ENCODE assay signal across 17 cellular contexts in the genomic region with DNA sequence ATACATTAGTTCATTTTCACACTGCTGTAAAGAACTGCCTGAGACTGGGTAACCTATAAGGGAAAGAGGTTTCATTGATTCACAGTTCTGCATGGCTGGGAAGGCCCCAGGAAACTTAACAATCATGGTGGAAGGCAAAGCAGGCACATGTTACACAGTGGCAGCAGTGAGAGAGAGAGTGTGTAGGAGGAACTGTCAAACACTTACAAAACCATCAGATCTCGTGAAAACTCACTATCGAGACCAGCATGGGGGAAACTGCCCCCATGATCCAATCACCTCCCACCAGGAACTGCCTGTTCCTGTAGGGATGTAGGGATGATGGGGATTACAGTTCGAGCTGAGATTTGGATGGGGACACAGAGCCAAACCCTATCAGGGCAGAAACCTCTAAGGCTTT. TPM values are rescaled to one million over a fixed set of nuclear protein-coding genes. Genes with fewer than 3 reads are reported as not detected.
A peak's percentile ranks its signal among the peaks of the same experiment; 100 is the strongest.
DNase-seq lines count a peak whose midpoint lies in the region; ATAC-seq, FAIRE-seq and TF ChIP-seq lines count a peak whose summit lies in the region.
"Had no signal": no experiment of that assay in that cellular context is flagged by ENCODE, and none has a peak within 500 bp of the region (broad histone marks: within the 10 kb centered on the region; RNA-seq: fewer than 3 reads in every experiment).

No MANE protein-coding gene starts in this region.

- peaks cover 34% of the 10 kb centered on the region for H3K36me3 Mint-ChIP-seq in endothelial cell (ENCODE audit: low read depth, unreplicated experiment)
- peaks cover 51% of the 10 kb centered on the region for H3K36me3 Mint-ChIP-seq in activated naive CD4-positive, alpha-beta T cell treated with anti-CD3 and anti-CD28 coated beads, Interleukin-2, amount 10 ng/mL, durations not matched to agents 7 days and 5 days

- no peak overlapping the region for H2AFZ ChIP-seq in HepG2 (ENCODE audit: low read length)
- H2AFZ ChIP-seq: GM23338 had no signal

- H3K27ac Mint-ChIP-seq in endothelial cell (ENCODE audit: unreplicated experiment) = peak overlapping the region; percentile 42
- H3K27ac Mint-ChIP-seq in activated naive CD4-positive, alpha-beta T cell treated with anti-CD3 and anti-CD28 coated beads, Interleukin-2, amount 10 ng/mL, durations not matched to agents 7 days and 5 days = no peak overlapping the region
- H3K27ac Mint-ChIP-seq: GM23338, H9 had no signal

- FAIRE-seq in HepG2 (lab: Jason Lieb, UNC) (peak; percentile 34), GM18507 (lab: Jason Lieb, UNC) (peak; percentile 38)
- FAIRE-seq: K562 had no signal

- intact Hi-C loops in HepG2 (cut with micrococcal nuclease; ENCODE audit: unreplicated experiment) = no loop called here
- intact Hi-C loops in right lobe of liver (cut with DNase I) = loop anchor here in 1 of 2 donors (10.0 kb wide), 1 partner anchor 154 kb away; no protein-coding TSS in a partner anchor
- intact Hi-C loops in ovary (cut with DNase I) = loop anchor here in 2 of 4 donors (10.0 kb wide), 2 partner anchors 154 to 164 kb away; no protein-coding TSS in a partner anchor

- H3K9me3 ChIP-seq in HepG2 (ENCODE audit: low read length) (no peaks in the 10 kb centered on the region), right lobe of liver (no peaks in the 10 kb centered on the region), ovary (no peaks in the 10 kb centered on the region)

- H3K4me3 Mint-ChIP-seq in endothelial cell (ENCODE audit: unreplicated experiment) = peak overlapping the region; percentile 72
- H3K4me3 Mint-ChIP-seq in activated naive CD4-positive, alpha-beta T cell treated with anti-CD3 and anti-CD28 coated beads, Interleukin-2, amount 10 ng/mL, durations not matched to agents 7 days and 5 days = no peak overlapping the region
- H3K4me3 Mint-ChIP-seq: B cell, CD14-positive monocyte, GM23338, H9 had no signal

- no peaks in the 10 kb centered on the region for H3K9me3 Mint-ChIP-seq in endothelial cell (ENCODE audit: unreplicated experiment)
- peaks cover 9% of the 10 kb centered on the region for H3K9me3 Mint-ChIP-seq in activated naive CD4-positive, alpha-beta T cell treated with anti-CD3 and anti-CD28 coated beads, Interleukin-2, amount 10 ng/mL, durations not matched to agents 7 days and 5 days
- H3K9me3 Mint-ChIP-seq: GM23338 had no signal

- TF ChIP-seq CTCF in HepG2 (CRISPR knock-in tag; IDR thresholded peaks at IDR 0.05) (no peak), right lobe of liver (IDR thresholded peaks at IDR 0.05) (no peak), endothelial cell (IDR thresholded peaks at IDR 0.05; ENCODE audit: unreplicated experiment) (no peak), ovary (IDR thresholded peaks at IDR 0.05) (no peak)

- ATAC-seq in HepG2 (no peak), right lobe of liver (no peak)
- ATAC-seq: GM23338, K562 had no signal

- H3K27me3 Mint-ChIP-seq in endothelial cell (ENCODE audit: unreplicated experiment) = peaks cover 9% of the 10 kb centered on the region
- H3K27me3 Mint-ChIP-seq in activated naive CD4-positive, alpha-beta T cell treated with anti-CD3 and anti-CD28 coated beads, Interleukin-2, amount 10 ng/mL, durations not matched to agents 7 days and 5 days = no peaks in the 10 kb centered on the region
- H3K27me3 Mint-ChIP-seq: B cell had no signal

- no peak overlapping the region for H3K9ac ChIP-seq in HepG2 (ENCODE audit: insufficient read depth, low read depth, low read length)

- TF ChIP-seq POLR2A in HepG2 (IDR thresholded peaks at IDR 0.05; ENCODE audit: insufficient read depth in 1 of 2, low read depth in 2 of 2, low read length in 2 of 2) = no peak
- no peak for TF ChIP-seq POLR2A in right lobe of liver (IDR thresholded peaks at IDR 0.05)
- no peak for TF ChIP-seq POLR2A in ovary (IDR thresholded peaks at IDR 0.05)

- H3K36me3 ChIP-seq in HepG2 (replicated peaks in 1 of 2; ENCODE audit: control insufficient read depth in 1 of 2, insufficient read depth in 2 of 2, low read length in 2 of 2) (peaks cover 58 to 67% of the 10 kb centered on the region in 2 experiments), right lobe of liver (peaks cover 0 to 63% (median 31%) of the 10 kb centered on the region in 4 donors), ovary (peaks cover 4% of the 10 kb centered on the region)

- H3K4me1 ChIP-seq in HepG2 (ENCODE audit: insufficient read depth, low read length) (no peaks in the 10 kb centered on the region), right lobe of liver (no peaks in the 10 kb centered on the region), ovary (ENCODE audit: insufficient read depth) (no peaks in the 10 kb centered on the region)

- BruUV-seq in HepG2 (replicated peaks; lab: Mats Ljungman, UMichigan) = no TSS peak

- POLR2A ChIA-PET in HepG2 (lab: Yijun Ruan, JAX) = no interaction called here

- 95% methylated on average over 3 of the region's 3 CpGs for WGBS in HepG2 (ENCODE audit: low lambda C conversion rate)
- 53% methylated on average over 2 of the region's 3 CpGs for WGBS in right lobe of liver (ENCODE audit: insufficient coverage, low coverage, low lambda C conversion rate, missing lambda C conversion rate)
- WGBS in ovary, 3 donors = 56 to 70% (median 60%) methylated on average over 3 of the region's 3 CpGs

- DNase-seq in HepG2 (ENCODE audit: low spot score) (no peak), right lobe of liver (no peak), GM18507 (ENCODE audit: extremely low spot score, insufficient read length, low read depth) (no peak), endothelial cell (ENCODE audit: low spot score) (no peak), superior temporal gyrus (ENCODE audit: extremely low spot score) (peak; percentile 15), ovary (no peak)
- DNase-seq in activated CD8-positive, alpha-beta memory T cell treated with anti-CD3 and anti-CD28 coated beads for 24 hours = no peak
- no peak for DNase-seq in activated naive CD4-positive, alpha-beta T cell treated with anti-CD3 and anti-CD28 coated beads, Interleukin-2, amount 10 ng/mL, durations not matched to agents 7 days and 5 days
- DNase-seq: ACHN, DMS53, GF-D8, H9 had no signal

- no peaks in the 10 kb centered on the region for H3K79me2 ChIP-seq in HepG2 (ENCODE audit: insufficient read depth, low read length)

- H3K27ac ChIP-seq in HepG2 (ENCODE audit: extremely low read length, insufficient read depth, low read length) (no peak overlapping the region), right lobe of liver (no peak overlapping the region), ovary (no peak overlapping the region)

- no peak overlapping the region for H3K4me2 ChIP-seq in HepG2 (ENCODE audit: low read depth, low read length)
- H3K4me2 ChIP-seq: GM23338 had no signal

- no peak overlapping the region for H3K4me3 ChIP-seq in HepG2 (replicated peaks in 1 of 3; ENCODE audit: insufficient read depth in 1 of 3, low read depth in 2 of 3, low read length in 3 of 3)
- H3K4me3 ChIP-seq in right lobe of liver = no peak overlapping the region
- no peak overlapping the region for H3K4me3 ChIP-seq in ovary
- H3K4me3 ChIP-seq: GM23338, K562 had no signal

- H3K4me1 Mint-ChIP-seq in endothelial cell (ENCODE audit: unreplicated experiment) = no peaks in the 10 kb centered on the region
- peaks cover 6% of the 10 kb centered on the region for H3K4me1 Mint-ChIP-seq in activated naive CD4-positive, alpha-beta T cell treated with anti-CD3 and anti-CD28 coated beads, Interleukin-2, amount 10 ng/mL, durations not matched to agents 7 days and 5 days
- H3K4me1 Mint-ChIP-seq: GM23338, H9 had no signal

- TF ChIP-seq EP300 in HepG2 (IDR thresholded peaks at IDR 0.05; ENCODE audit: low read depth in 2 of 2, low read length in 2 of 2) = no peak
- TF ChIP-seq EP300 in HepG2 (CRISPR knock-in tag; IDR thresholded peaks at IDR 0.05; ENCODE audit: borderline replicate concordance) = no peak
- no peak for TF ChIP-seq EP300 in ovary (IDR thresholded peaks at IDR 0.05)

- no peaks in the 10 kb centered on the region for H3K27me3 ChIP-seq in HepG2 (ENCODE audit: control insufficient read depth in 1 of 2, insufficient read depth in 2 of 2, low read length in 2 of 2)
- no peaks in the 10 kb centered on the region for H3K27me3 ChIP-seq in right lobe of liver
- no peaks in the 10 kb centered on the region for H3K27me3 ChIP-seq in ovary

- in situ Hi-C loops in HepG2 (cut with HindIII; ENCODE audit: extremely low pct_ligation_motif_present, low pct_unique_long_range_greater_than_20kb) = no loop called here

- TF ChIP-seq RAD21 in HepG2 (CRISPR knock-in tag; IDR thresholded peaks at IDR 0.05) = no peak

- H4K20me1 ChIP-seq in HepG2 (ENCODE audit: insufficient read depth, low read length) = no peaks in the 10 kb centered on the region

- CTCF ChIA-PET in HepG2 (lab: Yijun Ruan, JAX; ENCODE audit: low intra/inter-chr PET ratio, low total read pairs) = no interaction called here
- CTCF ChIA-PET in activated naive CD4-positive, alpha-beta T cell treated with anti-CD3 and anti-CD28 coated beads, Interleukin-2, amount 10 ng/mL, durations not matched to agents 7 days and 5 days (lab: Charles Lee) = no interaction called here

RNA-seq across cellular contexts. Expression of a gene that starts 17.2 kb away (rescaled TPM):
- total RNA-seq in HepG2 (2016; rRNA removed; fragmentation: Illumina TruSeq; extraction: Trizol) (70.4 and 85.8 TPM in 2 replicates), right lobe of liver (10 to 100 TPM; 14.0 to 27.4 (median 20.9) TPM), endothelial cell (ENCODE audit: unreplicated experiment) (18.4 TPM), ovary (10 to 100 TPM; 15.1 to 37.4 (median 31.2) TPM)
- total RNA-seq in HepG2 (2016; cell fraction: cytosol; rRNA removed; fragmentation: Illumina TruSeq; extraction: Trizol; ENCODE audit: low read depth) = 16.4 and 18.5 TPM in 2 replicates
- 72.4 and 82.8 TPM in 2 replicates for total RNA-seq in HepG2 (2016; cell fraction: insoluble cytoplasmic fraction; rRNA removed; fragmentation: Illumina TruSeq; extraction: Trizol)
- 22.6 and 30.6 TPM in 2 replicates for total RNA-seq in HepG2 (2016; cell fraction: membrane; rRNA removed; fragmentation: Illumina TruSeq; extraction: Trizol)
- 19.6 and 33.1 TPM in 2 replicates for total RNA-seq in HepG2 (2016; cell fraction: nucleus; rRNA removed; fragmentation: Illumina TruSeq; extraction: Trizol)
- polyA plus RNA-seq in HepG2 (2011; rRNA removed) (53.5 and 53.9 TPM in 2 replicates), ovary (10 to 100 TPM; 28.2 to 35.6 TPM)
- polyA plus RNA-seq in HepG2 (2011; cell fraction: cytosol; rRNA removed) = 62.7 and 64.9 TPM in 2 replicates
- 24.6 and 28.0 TPM in 2 replicates for polyA plus RNA-seq in HepG2 (2011; cell fraction: nucleus; rRNA removed)
- polyA plus RNA-seq in HepG2 (2012) = 50.9 and 51.9 TPM in 2 replicates
- polyA plus RNA-seq in HepG2 (2016; cell fraction: cytosol; fragmentation: Illumina TruSeq; extraction: Trizol; ENCODE audit: low read depth) = 11.7 and 13.3 TPM in 2 replicates
- 83.5 and 86.0 TPM in 2 replicates for polyA plus RNA-seq in HepG2 (2016; cell fraction: insoluble cytoplasmic fraction; fragmentation: Illumina TruSeq; extraction: Trizol; ENCODE audit: low read depth)
- 23.4 and 24.0 TPM in 2 replicates for polyA plus RNA-seq in HepG2 (2016; cell fraction: membrane; fragmentation: Illumina TruSeq; extraction: Trizol; ENCODE audit: low read depth)
- polyA plus RNA-seq in HepG2 (2016; cell fraction: nucleus; fragmentation: Illumina TruSeq; extraction: Trizol; ENCODE audit: insufficient read depth, low read depth) = 45.2 and 55.4 TPM in 2 replicates
- 26.5 and 26.6 TPM in 2 replicates for polyA minus RNA-seq in HepG2 (2011; rRNA and poly(A)+ RNA removed; ENCODE audit: low replicate concordance)
- 21.1 and 23.4 TPM in 2 replicates for polyA minus RNA-seq in HepG2 (2011; cell fraction: cytosol; rRNA and poly(A)+ RNA removed)
- polyA minus RNA-seq in HepG2 (2011; cell fraction: nucleus; rRNA and poly(A)+ RNA removed) = 14.0 and 17.6 TPM in 2 replicates

RNA-seq across cellular contexts. Expression of a gene that starts 57.7 kb away (rescaled TPM):
- total RNA-seq in HepG2 (2016; rRNA removed; fragmentation: Illumina TruSeq; extraction: Trizol) = not detected in 2 replicates
- not detected in 2 replicates for total RNA-seq in HepG2 (2016; cell fraction: cytosol; rRNA removed; fragmentation: Illumina TruSeq; extraction: Trizol; ENCODE audit: low read depth)
- total RNA-seq in HepG2 (2016; cell fraction: insoluble cytoplasmic fraction; rRNA removed; fragmentation: Illumina TruSeq; extraction: Trizol) = 0.17 TPM in 1 of 2 replicates, not detected in the other
- not detected in 2 replicates for total RNA-seq in HepG2 (2016; cell fraction: membrane; rRNA removed; fragmentation: Illumina TruSeq; extraction: Trizol)
- total RNA-seq in HepG2 (2016; cell fraction: nucleus; rRNA removed; fragmentation: Illumina TruSeq; extraction: Trizol) = not detected in 2 replicates
- polyA plus RNA-seq in HepG2 (2011; rRNA removed) = 0.01 TPM in 1 of 2 replicates, not detected in the other
- polyA plus RNA-seq in HepG2 (2011; cell fraction: cytosol; rRNA removed) = not detected in 2 replicates
- polyA plus RNA-seq in HepG2 (2011; cell fraction: nucleus; rRNA removed) = not detected in 2 replicates
- 0.64 TPM in 2 replicates for polyA plus RNA-seq in HepG2 (2012)
- not detected in 2 replicates for polyA plus RNA-seq in HepG2 (2016; cell fraction: cytosol; fragmentation: Illumina TruSeq; extraction: Trizol; ENCODE audit: low read depth)
- not detected in 2 replicates for polyA plus RNA-seq in HepG2 (2016; cell fraction: insoluble cytoplasmic fraction; fragmentation: Illumina TruSeq; extraction: Trizol; ENCODE audit: low read depth)
- polyA plus RNA-seq in HepG2 (2016; cell fraction: membrane; fragmentation: Illumina TruSeq; extraction: Trizol; ENCODE audit: low read depth) = not detected in 2 replicates
- polyA plus RNA-seq in HepG2 (2016; cell fraction: nucleus; fragmentation: Illumina TruSeq; extraction: Trizol; ENCODE audit: insufficient read depth, low read depth) = not detected in 2 replicates
- not detected in 2 replicates for polyA minus RNA-seq in HepG2 (2011; rRNA and poly(A)+ RNA removed; ENCODE audit: low replicate concordance)
- polyA minus RNA-seq in HepG2 (2011; cell fraction: cytosol; rRNA and poly(A)+ RNA removed) = not detected in 2 replicates
- not detected in 2 replicates for polyA minus RNA-seq in HepG2 (2011; cell fraction: nucleus; rRNA and poly(A)+ RNA removed)
- total RNA-seq in right lobe of liver = under 1 TPM in 5 of 6 experiments, not detected in 1; 0.06 to 0.22 (median 0.13) TPM
- 7.8 TPM for total RNA-seq in endothelial cell (ENCODE audit: unreplicated experiment)
- total RNA-seq in ovary = 10 to 100 TPM in 1 of 7 donors, 1 to 10 TPM in 6; 3.5 to 17.1 (median 8.2) TPM
- 10 to 100 TPM in 1 of 2 donors, 1 to 10 TPM in 1; 3.2 to 15.3 TPM for polyA plus RNA-seq in ovary
- total RNA-seq: A172 had no signal
